In the genomic region with DNA sequence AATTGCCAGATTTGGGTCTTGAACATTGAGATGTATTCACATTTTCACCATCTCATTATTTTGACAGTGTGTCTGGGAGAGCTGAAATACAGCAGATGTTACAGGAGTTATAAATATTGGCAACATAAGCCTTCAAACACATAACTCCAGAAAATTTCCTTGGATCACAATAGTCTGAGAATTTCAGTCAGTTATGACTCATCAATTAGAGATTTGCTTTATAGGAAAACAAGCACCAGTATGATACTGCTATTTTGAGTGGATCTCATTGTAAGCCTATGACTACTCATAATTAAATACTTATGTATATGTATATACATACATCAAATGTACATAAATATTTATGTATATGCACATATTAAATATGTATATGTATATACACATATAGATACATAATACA, we compare ENCODE assay signal across 29 cellular contexts.
DNase-seq lines count a peak whose midpoint lies in the region; ATAC-seq and TF ChIP-seq lines count a peak whose summit lies in the region.
"Had no signal": no experiment of that assay in that cellular context is flagged by ENCODE, and none has a peak within 500 bp of the region (broad histone marks: within the 10 kb centered on the region; RNA-seq: fewer than 3 reads in every experiment).

No MANE protein-coding gene starts in this region.

- TF ChIP-seq CTCF in astrocyte of the cerebellum (IDR thresholded peaks at IDR 0.05; ENCODE audit: low read depth, low read length, missing control alignments): no peak

- H3K27ac ChIP-seq in Karpas-422 (ENCODE audit: low read length): no peak overlapping the region
- H3K27ac ChIP-seq: brain microvascular endothelial cell, pancreas, VCaP had no signal

- DNase-seq in ELR (ENCODE audit: low read depth) (peak; percentile 1), NCI-H446 (lab: John Stamatoyannopoulos, UW) (peak; percentile 11 to 71), astrocyte of the cerebellum (ENCODE audit: low read depth) (peak; percentile 12), inferior parietal cortex (ENCODE audit: extremely low spot score) (peak; percentile 32), Karpas-422 (no peak), COLO829 (ENCODE audit: low spot score) (no peak)
- DNase-seq: ACHN; activated CD4-positive, alpha-beta T cell treated with anti-CD3 and anti-CD28 coated beads for 4 hours; activated naive CD8-positive, alpha-beta T cell treated with anti-CD3 and anti-CD28 coated beads, Interleukin-2, amount 50 U/mL, for 24 hours; activated T-cell treated with anti-CD3 and anti-CD28 coated beads for 4 hours; brain microvascular endothelial cell; Caco-2; effector memory CD4-positive, alpha-beta T cell; KBM-7; left cardiac atrium; mammary epithelial cell; MM.1S; NCI-H2081; OCI-M1; pancreas; right cardiac atrium; Right ventricle myocardium superior; stimulated activated CD4-positive, alpha-beta T cell treated with anti-CD3 and anti-CD28 coated beads, Interleukin-4, amount 100 ng/mL, for 1 hour; T-helper 9 cell had no signal

- H3K9me2 ChIP-seq in Karpas-422 (replicated peaks; ENCODE audit: insufficient read depth, low read length): no peaks in the 10 kb centered on the region

- no peaks in the 10 kb centered on the region for H3K36me3 ChIP-seq in Karpas-422 (ENCODE audit: insufficient read depth, low read length)
- H3K36me3 ChIP-seq: brain microvascular endothelial cell, pancreas had no signal

- in situ Hi-C loops in astrocyte of the cerebellum (cut with HindIII; ENCODE audit: low sequenced_read_pairs): no loop called here

- H2AFZ ChIP-seq in Karpas-422 (ENCODE audit: low read length): no peak overlapping the region

- H3K27me3 ChIP-seq in Karpas-422 (ENCODE audit: low read length): no peaks in the 10 kb centered on the region
- H3K27me3 ChIP-seq: brain microvascular endothelial cell, pancreas had no signal

- ATAC-seq in HG03039 (IDR thresholded peaks at IDR 0.05; ENCODE audit: unreplicated experiment): no peak
- ATAC-seq in GM21526 (IDR thresholded peaks at IDR 0.05; ENCODE audit: low FRiP score, unreplicated experiment): no peak
- ATAC-seq: activated naive CD8-positive, alpha-beta T cell treated with anti-CD3 and anti-CD28 coated beads, Interleukin-2, amount 50 U/mL, for 24 hours; GM12878; left cardiac atrium; pancreas; right cardiac atrium; stimulated activated effector memory CD8-positive, alpha-beta T cell treated with anti-CD3 and anti-CD28 coated beads, Interleukin-12 subunit alpha, Interleukin-12 subunit beta, amount 100 ng/mL, for 72 hours had no signal

- H3K9ac ChIP-seq in Karpas-422 (ENCODE audit: low read length): no peak overlapping the region

- no peaks in the 10 kb centered on the region for H3K79me2 ChIP-seq in Karpas-422 (ENCODE audit: low read length)

- peaks cover 11% of the 10 kb centered on the region for H3K9me3 ChIP-seq in Karpas-422 (ENCODE audit: low read length)
- H3K9me3 ChIP-seq: Caco-2, pancreas had no signal

- H4K20me1 ChIP-seq in Karpas-422 (ENCODE audit: insufficient read depth, low read depth, low read length): no peaks in the 10 kb centered on the region

- no peak overlapping the region for H3K4me3 ChIP-seq in astrocyte of the cerebellum (ENCODE audit: low read depth, low read length)
- no peak overlapping the region for H3K4me3 ChIP-seq in Karpas-422 (ENCODE audit: low read length)
- H3K4me3 ChIP-seq: GM12878, pancreas had no signal

- no peak overlapping the region for H3K4me2 ChIP-seq in Karpas-422 (ENCODE audit: low read depth, low read length, poor library complexity, severe bottlenecking)

- H3K4me1 ChIP-seq in Karpas-422 (ENCODE audit: low read length): no peaks in the 10 kb centered on the region
- H3K4me1 ChIP-seq: Caco-2, pancreas had no signal

Comparison
In these comparisons a context has a peak if more than half of its experiments do, and no peak if none do; other contexts are left out.
1. DNase-seq: peak in ELR (single experiment), NCI-H446 (2 of 2), astrocyte of the cerebellum (single experiment) and inferior parietal cortex (single experiment); none in Karpas-422 (single experiment) and COLO829 (single experiment).